19 cellular contexts compared by ENCODE assay signal in the genomic region with DNA sequence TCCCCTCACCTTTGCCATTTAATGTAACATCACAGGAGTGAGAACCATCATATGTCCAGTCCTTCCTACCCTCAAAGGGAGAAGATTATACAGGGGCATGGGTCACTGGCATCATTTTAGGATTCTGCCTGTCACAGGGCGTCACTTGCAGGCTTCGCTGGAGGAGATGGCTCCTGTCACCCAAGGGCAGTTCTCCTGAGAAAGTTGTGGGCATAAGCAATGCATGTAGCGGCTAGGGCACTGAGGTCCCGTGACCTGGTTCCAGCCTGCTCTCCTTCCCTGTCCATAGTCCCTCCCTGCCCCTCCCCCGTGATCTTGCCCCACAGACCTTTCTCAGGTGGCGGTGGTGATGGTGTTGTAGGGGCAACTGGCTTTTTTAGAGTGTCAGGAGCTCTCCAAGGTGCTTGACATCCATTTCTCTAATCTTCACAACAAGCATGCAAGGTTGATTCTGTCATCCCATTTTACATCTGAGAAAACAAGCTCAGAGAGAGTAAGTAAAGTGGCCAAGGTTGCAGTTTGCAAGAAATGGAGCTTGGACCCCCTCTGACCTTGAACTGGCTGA.
DNase-seq lines count a peak whose midpoint lies in the region; ATAC-seq and TF ChIP-seq lines count a peak whose summit lies in the region.
"Had no signal": no experiment of that assay in that cellular context is flagged by ENCODE, and none has a peak within 500 bp of the region (broad histone marks: within the 10 kb centered on the region; RNA-seq: fewer than 3 reads in every experiment).

No MANE protein-coding gene starts in this region.

- no peaks in the 10 kb centered on the region for H3K27me3 ChIP-seq in SK-N-SH (ENCODE audit: insufficient read depth)
- H3K27me3 ChIP-seq: BLaER1, SJSA1 had no signal

- H3K4me1 Mint-ChIP-seq in nephron = peaks cover 28% of the 10 kb centered on the region
- H3K4me1 Mint-ChIP-seq in activated CD4-positive, alpha-beta memory T cell treated with anti-CD3 and anti-CD28 coated beads for 36 hours (ENCODE audit: low read depth) = no peaks in the 10 kb centered on the region
- H3K4me1 Mint-ChIP-seq: CD8-positive, alpha-beta memory T cell; T-cell had no signal

- no peaks in the 10 kb centered on the region for H3K9me3 ChIP-seq in SK-N-SH
- H3K9me3 ChIP-seq: BLaER1, SJSA1 had no signal

- H3K27ac Mint-ChIP-seq in nephron = peak overlapping the region in 2 of 3 experiments; percentile 28 to 53
- no peak overlapping the region for H3K27ac Mint-ChIP-seq in activated CD4-positive, alpha-beta memory T cell treated with anti-CD3 and anti-CD28 coated beads for 36 hours
- H3K27ac Mint-ChIP-seq: T-cell had no signal

- WGBS in SK-N-SH (ENCODE audit: low lambda C conversion rate) = 41% methylated on average over 6 of the region's 6 CpGs

- H3K9ac ChIP-seq in SK-N-SH = no peak overlapping the region
- H3K9ac ChIP-seq: BLaER1 had no signal

- no peaks in the 10 kb centered on the region for H3K27me3 Mint-ChIP-seq in nephron (ENCODE audit: low read depth)
- peaks cover 3% of the 10 kb centered on the region for H3K27me3 Mint-ChIP-seq in activated CD4-positive, alpha-beta memory T cell treated with anti-CD3 and anti-CD28 coated beads for 36 hours

- TF ChIP-seq EP300 in SK-N-SH (IDR thresholded peaks at IDR 0.05; ENCODE audit: borderline replicate concordance in 1 of 2, low read depth in 1 of 2, low read length in 1 of 2) = no peak

- no peaks in the 10 kb centered on the region for H3K9me2 ChIP-seq in SK-N-SH

- no peak for TF ChIP-seq POLR2A in NB4 (IDR thresholded peaks at IDR 0.05; ENCODE audit: extremely low read depth, insufficient read length)

- no peak overlapping the region for H3K4me3 ChIP-seq in SK-N-SH (ENCODE audit: low read depth in 2 of 2, low read length in 1 of 2)
- no peak overlapping the region for H3K4me3 ChIP-seq in NB4 (ENCODE audit: low read depth, low read length)
- H3K4me3 ChIP-seq: BLaER1, SJSA1 had no signal

- POLR2A ChIA-PET in SK-N-SH (lab: Yijun Ruan, JAX) = no interaction called here
- POLR2A ChIA-PET in activated CD4-positive, alpha-beta memory T cell treated with anti-CD3 and anti-CD28 coated beads for 36 hours (lab: Charles Lee) = no interaction called here

- TF ChIP-seq RAD21 in SK-N-SH (IDR thresholded peaks at IDR 0.05; ENCODE audit: low read length) = no peak

- H3K9me3 Mint-ChIP-seq in nephron = peaks cover 12% of the 10 kb centered on the region
- no peaks in the 10 kb centered on the region for H3K9me3 Mint-ChIP-seq in activated CD4-positive, alpha-beta memory T cell treated with anti-CD3 and anti-CD28 coated beads for 36 hours
- H3K9me3 Mint-ChIP-seq: CD8-positive, alpha-beta memory T cell; T-cell had no signal

- DNase-seq in SK-N-SH (no peak), NB4 (ENCODE audit: low read depth) (peak; percentile 5), ecto neural progenitor cell (ENCODE audit: low spot score) (peak; percentile 43), HuH-7 (ENCODE audit: low spot score) (no peak)
- no peak for DNase-seq in activated CD4-positive, alpha-beta memory T cell treated with anti-CD3 and anti-CD28 coated beads for 36 hours
- DNase-seq in stimulated activated CD4-positive, alpha-beta T cell treated with anti-CD3 and anti-CD28 coated beads, Interleukin-4, amount 100 ng/mL, for 24 hours = no peak
- DNase-seq: CD8-positive, alpha-beta memory T cell; MV-4-11; NCI-H146; NCI-H2081 treated with DMSO at 0.1 percent for 48 hours; NCI-H2227 treated with DMSO at 0.1 percent for 48 hours; NCI-H526; T-cell had no signal

- CTCF ChIA-PET in SK-N-SH (lab: Yijun Ruan, JAX) = interaction anchor here (1.4 kb wide), 1 partner anchor 10 kb away, joined by 3 read pairs; no protein-coding TSS in a partner anchor
- CTCF ChIA-PET in activated CD4-positive, alpha-beta memory T cell treated with anti-CD3 and anti-CD28 coated beads for 36 hours (lab: Charles Lee) = no interaction called here

- no peak for ATAC-seq in SK-N-SH treated with all-trans-retinoic acid at 6 μM for 48 hours
- ATAC-seq: T-cell had no signal

- H2AFZ ChIP-seq in SK-N-SH (ENCODE audit: low read depth) = no peak overlapping the region

- no peaks in the 10 kb centered on the region for H3K79me2 ChIP-seq in SK-N-SH (ENCODE audit: insufficient read depth)

- no peaks in the 10 kb centered on the region for H3K36me3 ChIP-seq in SK-N-SH (replicated peaks in 1 of 2; ENCODE audit: control insufficient read depth in 1 of 2, insufficient read depth in 2 of 2, low read length in 1 of 2)
- H3K36me3 ChIP-seq: BLaER1, SJSA1 had no signal

- H3K4me2 ChIP-seq in SK-N-SH = no peak overlapping the region
- H3K4me2 ChIP-seq: BLaER1 had no signal

- no peak overlapping the region for H3K27ac ChIP-seq in SK-N-SH (ENCODE audit: low read depth in 2 of 2, low read length in 1 of 2)
- H3K27ac ChIP-seq: 22Rv1, BLaER1, RWPE1, SJSA1 had no signal

- H3K4me1 ChIP-seq in SK-N-SH (ENCODE audit: control insufficient read depth in 1 of 2, insufficient read depth in 2 of 2, low read depth in 1 of 2, low read length in 1 of 2) = peaks cover 0 to 4% of the 10 kb centered on the region in 2 experiments; a peak in 1 of 4 replicates
- H3K4me1 ChIP-seq: SJSA1 had no signal

- TF ChIP-seq CTCF in SK-N-SH (IDR thresholded peaks at IDR 0.05) (no peak), NB4 (IDR thresholded peaks at IDR 0.05; ENCODE audit: low read depth, low read length) (no peak), nephron (IDR thresholded peaks at IDR 0.05; ENCODE audit: unreplicated experiment in 3 of 3) (no peak)

- H3F3A ChIP-seq in SK-N-SH (replicated peaks; ENCODE audit: insufficient read depth) = no peaks in the 10 kb centered on the region

- H4K20me1 ChIP-seq in SK-N-SH (ENCODE audit: insufficient read depth) = no peaks in the 10 kb centered on the region
- H4K20me1 ChIP-seq: BLaER1 had no signal

- no peak overlapping the region for H3K4me3 Mint-ChIP-seq in nephron
- H3K4me3 Mint-ChIP-seq in activated CD4-positive, alpha-beta memory T cell treated with anti-CD3 and anti-CD28 coated beads for 36 hours = no peak overlapping the region
- H3K4me3 Mint-ChIP-seq: CD8-positive, alpha-beta memory T cell; T-cell had no signal

- intact Hi-C loops in activated CD4-positive, alpha-beta memory T cell treated with anti-CD3 and anti-CD28 coated beads for 36 hours (cut with micrococcal nuclease) = no loop called here

- H3K36me3 Mint-ChIP-seq in nephron (ENCODE audit: low read depth) = peaks cover 12% of the 10 kb centered on the region
- H3K36me3 Mint-ChIP-seq in activated CD4-positive, alpha-beta memory T cell treated with anti-CD3 and anti-CD28 coated beads for 36 hours = no peaks in the 10 kb centered on the region
- H3K36me3 Mint-ChIP-seq: CD8-positive, alpha-beta memory T cell; T-cell had no signal

TF ChIP-seq in SK-N-SH, 30 proteins besides CTCF, POLR2A, EP300 and RAD21:
- TF ChIP-seq RXRA (IDR thresholded peaks at IDR 0.05; ENCODE audit: borderline replicate concordance, low read depth) = no peak
- TF ChIP-seq, protein P1, sequence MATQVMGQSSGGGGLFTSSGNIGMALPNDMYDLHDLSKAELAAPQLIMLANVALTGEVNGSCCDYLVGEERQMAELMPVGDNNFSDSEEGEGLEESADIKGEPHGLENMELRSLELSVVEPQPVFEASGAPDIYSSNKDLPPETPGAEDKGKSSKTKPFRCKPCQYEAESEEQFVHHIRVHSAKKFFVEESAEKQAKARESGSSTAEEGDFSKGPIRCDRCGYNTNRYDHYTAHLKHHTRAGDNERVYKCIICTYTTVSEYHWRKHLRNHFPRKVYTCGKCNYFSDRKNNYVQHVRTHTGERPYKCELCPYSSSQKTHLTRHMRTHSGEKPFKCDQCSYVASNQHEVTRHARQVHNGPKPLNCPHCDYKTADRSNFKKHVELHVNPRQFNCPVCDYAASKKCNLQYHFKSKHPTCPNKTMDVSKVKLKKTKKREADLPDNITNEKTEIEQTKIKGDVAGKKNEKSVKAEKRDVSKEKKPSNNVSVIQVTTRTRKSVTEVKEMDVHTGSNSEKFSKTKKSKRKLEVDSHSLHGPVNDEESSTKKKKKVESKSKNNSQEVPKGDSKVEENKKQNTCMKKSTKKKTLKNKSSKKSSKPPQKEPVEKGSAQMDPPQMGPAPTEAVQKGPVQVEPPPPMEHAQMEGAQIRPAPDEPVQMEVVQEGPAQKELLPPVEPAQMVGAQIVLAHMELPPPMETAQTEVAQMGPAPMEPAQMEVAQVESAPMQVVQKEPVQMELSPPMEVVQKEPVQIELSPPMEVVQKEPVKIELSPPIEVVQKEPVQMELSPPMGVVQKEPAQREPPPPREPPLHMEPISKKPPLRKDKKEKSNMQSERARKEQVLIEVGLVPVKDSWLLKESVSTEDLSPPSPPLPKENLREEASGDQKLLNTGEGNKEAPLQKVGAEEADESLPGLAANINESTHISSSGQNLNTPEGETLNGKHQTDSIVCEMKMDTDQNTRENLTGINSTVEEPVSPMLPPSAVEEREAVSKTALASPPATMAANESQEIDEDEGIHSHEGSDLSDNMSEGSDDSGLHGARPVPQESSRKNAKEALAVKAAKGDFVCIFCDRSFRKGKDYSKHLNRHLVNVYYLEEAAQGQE (IDR thresholded peaks at IDR 0.05; ENCODE audit: low read depth, low read length) = peak; percentile 86

TF ChIP-seq in SK-N-SH treated with all-trans-retinoic acid at 6 μM for 48 hours, 23 proteins besides CTCF, POLR2A, EP300 and RAD21 (continues in another document):
- no peak for TF ChIP-seq ZNF8 (CRISPR knock-in tag; IDR thresholded peaks at IDR 0.05)
- no peak for TF ChIP-seq OSR1 (CRISPR knock-in tag; IDR thresholded peaks at IDR 0.05)
- TF ChIP-seq ZC3H10 (CRISPR knock-in tag; IDR thresholded peaks at IDR 0.05) = no peak
- no peak for TF ChIP-seq TCF4 (CRISPR knock-in tag; IDR thresholded peaks at IDR 0.05; ENCODE audit: borderline replicate concordance)
- no peak for TF ChIP-seq PPARA (CRISPR knock-in tag; IDR thresholded peaks at IDR 0.05; ENCODE audit: borderline replicate concordance)
- TF ChIP-seq, protein P2, sequence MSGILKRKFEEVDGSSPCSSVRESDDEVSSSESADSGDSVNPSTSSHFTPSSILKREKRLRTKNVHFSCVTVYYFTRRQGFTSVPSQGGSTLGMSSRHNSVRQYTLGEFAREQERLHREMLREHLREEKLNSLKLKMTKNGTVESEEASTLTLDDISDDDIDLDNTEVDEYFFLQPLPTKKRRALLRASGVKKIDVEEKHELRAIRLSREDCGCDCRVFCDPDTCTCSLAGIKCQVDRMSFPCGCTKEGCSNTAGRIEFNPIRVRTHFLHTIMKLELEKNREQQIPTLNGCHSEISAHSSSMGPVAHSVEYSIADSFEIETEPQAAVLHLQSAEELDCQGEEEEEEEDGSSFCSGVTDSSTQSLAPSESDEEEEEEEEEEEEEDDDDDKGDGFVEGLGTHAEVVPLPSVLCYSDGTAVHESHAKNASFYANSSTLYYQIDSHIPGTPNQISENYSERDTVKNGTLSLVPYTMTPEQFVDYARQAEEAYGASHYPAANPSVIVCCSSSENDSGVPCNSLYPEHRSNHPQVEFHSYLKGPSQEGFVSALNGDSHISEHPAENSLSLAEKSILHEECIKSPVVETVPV (CRISPR knock-in tag; IDR thresholded peaks at IDR 0.05) = no peak
- no peak for TF ChIP-seq TOX (CRISPR knock-in tag; IDR thresholded peaks at IDR 0.05; ENCODE audit: borderline replicate concordance)
- no peak for TF ChIP-seq SNAI2 (CRISPR knock-in tag; IDR thresholded peaks at IDR 0.05)

Comparison
In these comparisons a context has a peak if more than half of its experiments do, and no peak if none do; other contexts are left out.
1. DNase-seq: peak in NB4 (single experiment) and ecto neural progenitor cell (single experiment); none in SK-N-SH (single experiment), activated CD4-positive, alpha-beta memory T cell treated with anti-CD3 and anti-CD28 coated beads for 36 hours (single experiment), stimulated activated CD4-positive, alpha-beta T cell treated with anti-CD3 and anti-CD28 coated beads, Interleukin-4, amount 100 ng/mL, for 24 hours (single experiment) and HuH-7 (single experiment).